ENCODE assay signal across 10 cellular contexts in genomic region chr2:183153967-183154366, GRCh38.
"Had no signal": no experiment of that assay in that cellular context is flagged by ENCODE, and none has a peak within 500 bp of the region (broad histone marks: within the 10 kb centered on the region; RNA-seq: fewer than 3 reads in every experiment).

No MANE protein-coding gene starts in this region.

- H3K9me3 ChIP-seq: HAP-1 had no signal

- H3K4me2 ChIP-seq: GM23338 had no signal

- H3K27ac Mint-ChIP-seq: GM23338, HFFc6 had no signal

- H3K27ac ChIP-seq: GM23248 had no signal

- FAIRE-seq: H1 had no signal

- ATAC-seq: GM23338, HCT116 had no signal

- H3K9ac ChIP-seq: GM23248 had no signal

- DNase-seq: GM23248, GOT3, H7, H9, HCEC 1CT, HFFc6 had no signal

- H3K9me3 Mint-ChIP-seq: HFFc6 had no signal

- H3K4me3 ChIP-seq: GM23248, GM23338, HAP-1 had no signal

- H3K4me3 Mint-ChIP-seq: GM23338, H9, HFFc6 had no signal

- H2AFZ ChIP-seq: GM23248, GM23338 had no signal
